Comparison of ENCODE assay signal across 1 cellular context in the genomic region with DNA sequence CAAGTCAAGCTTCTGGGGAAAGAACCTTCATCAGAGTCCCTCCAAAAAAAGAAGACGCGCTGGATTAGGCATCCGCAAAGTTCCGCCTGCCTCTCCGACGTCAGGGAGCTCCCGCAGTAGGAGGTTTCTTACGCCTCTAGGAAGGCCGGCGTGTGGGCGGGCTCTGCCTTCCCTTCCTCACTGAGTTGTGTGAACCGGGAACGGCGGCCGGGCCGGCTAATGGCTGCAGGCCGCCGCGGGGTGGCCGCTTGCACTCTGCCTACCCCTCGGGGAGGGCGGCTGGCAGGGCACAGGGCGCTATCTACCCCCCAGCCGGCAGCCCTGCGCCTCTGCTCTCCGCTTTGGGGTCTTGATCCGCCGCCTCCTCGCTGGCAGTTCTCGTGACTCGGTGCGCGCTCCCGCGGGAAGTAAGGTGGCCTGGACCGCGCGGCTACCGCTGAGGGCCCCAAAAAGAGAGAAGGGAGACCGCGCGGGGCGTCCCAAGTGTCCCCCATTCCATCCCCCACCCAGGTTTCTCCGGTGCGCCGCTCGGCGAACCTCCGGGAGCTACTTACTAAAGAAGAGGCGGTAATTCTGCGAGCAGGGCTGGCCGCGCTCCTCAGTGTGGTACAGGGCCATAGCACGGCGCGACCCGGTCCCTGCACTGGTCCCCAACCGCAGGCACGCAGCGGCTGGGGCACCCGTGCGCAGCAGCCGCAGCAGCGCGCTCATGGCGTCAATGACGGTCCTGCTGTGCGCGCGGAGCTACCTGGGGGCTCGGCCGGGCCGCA.
TF ChIP-seq lines count a peak whose summit lies in the region.

A gene (minus strand): TSS at position 723 of the 770 bp plus-strand sequence. CDS start 12 bp downstream, at position 711.

TF ChIP-seq in HepG2, 621 proteins besides CTCF, POLR2A, EP300 and RAD21 (continued from another document and continues in another):
- TF ChIP-seq, protein P1, sequence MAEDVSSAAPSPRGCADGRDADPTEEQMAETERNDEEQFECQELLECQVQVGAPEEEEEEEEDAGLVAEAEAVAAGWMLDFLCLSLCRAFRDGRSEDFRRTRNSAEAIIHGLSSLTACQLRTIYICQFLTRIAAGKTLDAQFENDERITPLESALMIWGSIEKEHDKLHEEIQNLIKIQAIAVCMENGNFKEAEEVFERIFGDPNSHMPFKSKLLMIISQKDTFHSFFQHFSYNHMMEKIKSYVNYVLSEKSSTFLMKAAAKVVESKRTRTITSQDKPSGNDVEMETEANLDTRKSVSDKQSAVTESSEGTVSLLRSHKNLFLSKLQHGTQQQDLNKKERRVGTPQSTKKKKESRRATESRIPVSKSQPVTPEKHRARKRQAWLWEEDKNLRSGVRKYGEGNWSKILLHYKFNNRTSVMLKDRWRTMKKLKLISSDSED (CRISPR knock-in tag; IDR thresholded peaks at IDR 0.05) = no peak
- 0 out of 2 replicates have a peak, but pooled peaks have one; percentile 88 for TF ChIP-seq ZNF747 (CRISPR knock-in tag; IDR thresholded peaks at IDR 0.05; ENCODE audit: borderline replicate concordance)
- TF ChIP-seq, protein P2, sequence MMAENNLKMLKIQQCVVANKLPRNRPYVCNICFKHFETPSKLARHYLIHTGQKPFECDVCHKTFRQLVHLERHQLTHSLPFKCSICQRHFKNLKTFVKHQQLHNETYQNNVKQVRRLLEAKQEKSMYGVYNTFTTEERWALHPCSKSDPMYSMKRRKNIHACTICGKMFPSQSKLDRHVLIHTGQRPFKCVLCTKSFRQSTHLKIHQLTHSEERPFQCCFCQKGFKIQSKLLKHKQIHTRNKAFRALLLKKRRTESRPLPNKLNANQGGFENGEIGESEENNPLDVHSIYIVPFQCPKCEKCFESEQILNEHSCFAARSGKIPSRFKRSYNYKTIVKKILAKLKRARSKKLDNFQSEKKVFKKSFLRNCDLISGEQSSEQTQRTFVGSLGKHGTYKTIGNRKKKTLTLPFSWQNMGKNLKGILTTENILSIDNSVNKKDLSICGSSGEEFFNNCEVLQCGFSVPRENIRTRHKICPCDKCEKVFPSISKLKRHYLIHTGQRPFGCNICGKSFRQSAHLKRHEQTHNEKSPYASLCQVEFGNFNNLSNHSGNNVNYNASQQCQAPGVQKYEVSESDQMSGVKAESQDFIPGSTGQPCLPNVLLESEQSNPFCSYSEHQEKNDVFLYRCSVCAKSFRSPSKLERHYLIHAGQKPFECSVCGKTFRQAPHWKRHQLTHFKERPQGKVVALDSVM (CRISPR knock-in tag; IDR thresholded peaks at IDR 0.05) = peak; percentile 37; the same call in 1 of the 2 replicates
- no peak for TF ChIP-seq NFIB (CRISPR knock-in tag; IDR thresholded peaks at IDR 0.05; ENCODE audit: borderline replicate concordance)
- TF ChIP-seq AGO2 (optimal IDR thresholded peaks at IDR 0.05; ENCODE audit: low read depth, low read length) = peak; percentile 91
- TF ChIP-seq ZFP82 (CRISPR knock-in tag; IDR thresholded peaks at IDR 0.05; ENCODE audit: borderline replicate concordance) = peak; percentile 77; the same call in 1 of the 2 replicates
- TF ChIP-seq, protein P3, sequence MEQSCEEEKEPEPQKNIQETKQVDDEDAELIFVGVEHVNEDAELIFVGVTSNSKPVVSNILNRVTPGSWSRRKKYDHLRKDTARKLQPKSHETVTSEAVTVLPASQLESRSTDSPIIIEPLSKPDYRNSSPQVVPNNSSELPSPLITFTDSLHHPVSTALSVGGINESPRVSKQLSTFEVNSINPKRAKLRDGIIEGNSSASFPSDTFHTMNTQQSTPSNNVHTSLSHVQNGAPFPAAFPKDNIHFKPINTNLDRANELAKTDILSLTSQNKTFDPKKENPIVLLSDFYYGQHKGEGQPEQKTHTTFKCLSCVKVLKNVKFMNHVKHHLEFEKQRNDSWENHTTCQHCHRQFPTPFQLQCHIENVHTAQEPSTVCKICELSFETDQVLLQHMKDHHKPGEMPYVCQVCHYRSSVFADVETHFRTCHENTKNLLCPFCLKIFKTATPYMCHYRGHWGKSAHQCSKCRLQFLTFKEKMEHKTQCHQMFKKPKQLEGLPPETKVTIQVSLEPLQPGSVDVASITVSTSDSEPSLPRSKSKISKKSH (CRISPR knock-in tag; IDR thresholded peaks at IDR 0.05; ENCODE audit: borderline replicate concordance) = peak; percentile 59; the same call in 1 of the 2 replicates
- no peak for TF ChIP-seq CENPX (CRISPR knock-in tag; IDR thresholded peaks at IDR 0.05)
- TF ChIP-seq, protein P4, sequence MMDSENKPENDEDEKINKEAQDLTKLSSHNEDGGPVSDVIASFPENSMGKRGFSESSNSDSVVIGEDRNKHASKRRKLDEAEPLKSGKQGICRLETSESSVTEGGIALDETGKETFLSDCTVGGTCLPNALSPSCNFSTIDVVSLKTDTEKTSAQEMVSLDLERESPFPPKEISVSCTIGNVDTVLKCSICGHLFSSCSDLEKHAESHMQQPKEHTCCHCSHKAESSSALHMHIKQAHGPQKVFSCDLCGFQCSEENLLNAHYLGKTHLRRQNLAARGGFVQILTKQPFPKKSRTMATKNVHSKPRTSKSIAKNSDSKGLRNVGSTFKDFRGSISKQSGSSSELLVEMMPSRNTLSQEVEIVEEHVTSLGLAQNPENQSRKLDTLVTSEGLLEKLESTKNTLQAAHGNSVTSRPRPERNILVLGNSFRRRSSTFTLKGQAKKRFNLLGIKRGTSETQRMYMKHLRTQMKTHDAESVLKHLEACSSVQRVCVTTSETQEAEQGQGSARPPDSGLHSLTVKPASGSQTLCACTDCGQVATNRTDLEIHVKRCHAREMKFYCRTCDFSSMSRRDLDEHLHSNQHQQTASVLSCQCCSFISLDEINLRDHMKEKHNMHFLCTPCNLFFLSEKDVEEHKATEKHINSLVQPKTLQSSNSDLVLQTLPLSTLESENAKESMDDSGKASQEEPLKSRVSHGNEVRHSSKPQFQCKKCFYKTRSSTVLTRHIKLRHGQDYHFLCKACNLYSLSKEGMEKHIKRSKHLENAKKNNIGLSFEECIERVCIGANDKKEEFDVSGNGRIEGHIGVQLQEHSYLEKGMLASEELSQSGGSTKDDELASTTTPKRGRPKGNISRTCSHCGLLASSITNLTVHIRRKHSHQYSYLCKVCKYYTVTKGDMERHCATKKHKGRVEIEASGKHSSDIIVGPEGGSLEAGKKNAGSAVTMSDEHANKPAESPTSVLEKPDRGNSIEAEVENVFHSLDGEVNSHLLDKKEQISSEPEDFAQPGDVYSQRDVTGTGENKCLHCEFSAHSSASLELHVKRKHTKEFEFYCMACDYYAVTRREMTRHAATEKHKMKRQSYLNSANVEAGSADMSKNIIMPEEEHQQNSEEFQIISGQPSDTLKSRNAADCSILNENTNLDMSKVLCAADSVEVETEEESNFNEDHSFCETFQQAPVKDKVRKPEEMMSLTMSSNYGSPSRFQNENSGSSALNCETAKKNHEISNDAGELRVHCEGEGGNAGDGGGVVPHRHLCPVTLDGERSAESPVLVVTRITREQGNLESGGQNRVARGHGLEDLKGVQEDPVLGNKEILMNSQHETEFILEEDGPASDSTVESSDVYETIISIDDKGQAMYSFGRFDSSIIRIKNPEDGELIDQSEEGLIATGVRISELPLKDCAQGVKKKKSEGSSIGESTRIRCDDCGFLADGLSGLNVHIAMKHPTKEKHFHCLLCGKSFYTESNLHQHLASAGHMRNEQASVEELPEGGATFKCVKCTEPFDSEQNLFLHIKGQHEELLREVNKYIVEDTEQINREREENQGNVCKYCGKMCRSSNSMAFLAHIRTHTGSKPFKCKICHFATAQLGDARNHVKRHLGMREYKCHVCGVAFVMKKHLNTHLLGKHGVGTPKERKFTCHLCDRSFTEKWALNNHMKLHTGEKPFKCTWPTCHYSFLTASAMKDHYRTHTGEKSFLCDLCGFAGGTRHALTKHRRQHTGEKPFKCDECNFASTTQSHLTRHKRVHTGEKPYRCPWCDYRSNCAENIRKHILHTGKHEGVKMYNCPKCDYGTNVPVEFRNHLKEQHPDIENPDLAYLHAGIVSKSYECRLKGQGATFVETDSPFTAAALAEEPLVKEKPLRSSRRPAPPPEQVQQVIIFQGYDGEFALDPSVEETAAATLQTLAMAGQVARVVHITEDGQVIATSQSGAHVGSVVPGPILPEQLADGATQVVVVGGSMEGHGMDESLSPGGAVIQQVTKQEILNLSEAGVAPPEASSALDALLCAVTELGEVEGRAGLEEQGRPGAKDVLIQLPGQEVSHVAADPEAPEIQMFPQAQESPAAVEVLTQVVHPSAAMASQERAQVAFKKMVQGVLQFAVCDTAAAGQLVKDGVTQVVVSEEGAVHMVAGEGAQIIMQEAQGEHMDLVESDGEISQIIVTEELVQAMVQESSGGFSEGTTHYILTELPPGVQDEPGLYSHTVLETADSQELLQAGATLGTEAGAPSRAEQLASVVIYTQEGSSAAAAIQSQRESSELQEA (CRISPR knock-in tag; IDR thresholded peaks at IDR 0.05; ENCODE audit: not compliant biosample characterization) = peak; percentile 82
- TF ChIP-seq PAWR (CRISPR knock-in tag; IDR thresholded peaks at IDR 0.05; ENCODE audit: borderline replicate concordance) = no peak
- TF ChIP-seq PCBP2 (optimal IDR thresholded peaks at IDR 0.05; ENCODE audit: low read depth, low read length, poor library complexity, severe bottlenecking) = no peak
- no peak for TF ChIP-seq ZBTB7A (CRISPR knock-in tag; IDR thresholded peaks at IDR 0.05)
- no peak for TF ChIP-seq ZNF34 (CRISPR knock-in tag; IDR thresholded peaks at IDR 0.05; ENCODE audit: borderline replicate concordance)
- peak; percentile 36; the same call in 1 of the 2 replicates for TF ChIP-seq CEBPG (CRISPR knock-in tag; IDR thresholded peaks at IDR 0.05)
- TF ChIP-seq ZBTB8A (CRISPR knock-in tag; IDR thresholded peaks at IDR 0.05; ENCODE audit: borderline replicate concordance, low read depth) = no peak; the same call in 1 of the 2 replicates
- no peak for TF ChIP-seq NR3C1 (CRISPR knock-in tag; IDR thresholded peaks at IDR 0.05)
- TF ChIP-seq, protein P5, sequence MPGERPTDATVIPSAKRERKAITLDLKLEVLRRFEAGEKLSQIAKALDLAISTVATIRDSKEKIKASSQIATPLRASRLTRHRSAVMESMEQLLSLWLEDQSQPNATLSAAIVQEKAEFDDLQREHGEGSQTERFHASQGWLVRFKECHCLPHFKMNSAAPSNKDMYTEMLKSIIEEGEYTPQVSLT (CRISPR knock-in tag; IDR thresholded peaks at IDR 0.05; ENCODE audit: borderline replicate concordance, low read depth) = peak; percentile 73; the same call in 1 of the 2 replicates
- TF ChIP-seq, protein P6, sequence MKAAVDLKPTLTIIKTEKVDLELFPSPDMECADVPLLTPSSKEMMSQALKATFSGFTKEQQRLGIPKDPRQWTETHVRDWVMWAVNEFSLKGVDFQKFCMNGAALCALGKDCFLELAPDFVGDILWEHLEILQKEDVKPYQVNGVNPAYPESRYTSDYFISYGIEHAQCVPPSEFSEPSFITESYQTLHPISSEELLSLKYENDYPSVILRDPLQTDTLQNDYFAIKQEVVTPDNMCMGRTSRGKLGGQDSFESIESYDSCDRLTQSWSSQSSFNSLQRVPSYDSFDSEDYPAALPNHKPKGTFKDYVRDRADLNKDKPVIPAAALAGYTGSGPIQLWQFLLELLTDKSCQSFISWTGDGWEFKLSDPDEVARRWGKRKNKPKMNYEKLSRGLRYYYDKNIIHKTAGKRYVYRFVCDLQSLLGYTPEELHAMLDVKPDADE (CRISPR knock-in tag; IDR thresholded peaks at IDR 0.05) = no peak
- no peak for TF ChIP-seq XBP1 (CRISPR knock-in tag; IDR thresholded peaks at IDR 0.05)
- TF ChIP-seq ELF4 (CRISPR knock-in tag; IDR thresholded peaks at IDR 0.05; ENCODE audit: borderline replicate concordance) = no peak
- TF ChIP-seq, protein P7, sequence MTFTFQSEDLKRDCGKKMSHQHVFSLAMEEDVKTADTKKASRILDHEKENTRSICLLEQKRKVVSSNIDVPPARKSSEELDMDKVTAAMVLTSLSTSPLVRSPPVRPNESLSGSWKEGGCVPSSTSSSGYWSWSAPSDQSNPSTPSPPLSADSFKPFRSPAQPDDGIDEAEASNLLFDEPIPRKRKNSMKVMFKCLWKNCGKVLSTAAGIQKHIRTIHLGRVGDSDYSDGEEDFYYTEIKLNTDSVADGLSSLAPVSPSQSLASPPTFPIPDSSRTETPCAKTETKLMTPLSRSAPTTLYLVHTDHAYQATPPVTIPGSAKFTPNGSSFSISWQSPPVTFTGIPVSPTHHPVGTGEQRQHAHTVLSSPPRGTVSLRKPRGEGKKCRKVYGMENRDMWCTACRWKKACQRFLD (CRISPR knock-in tag; IDR thresholded peaks at IDR 0.05; ENCODE audit: borderline replicate concordance) = peak; percentile 34; the same call in 1 of the 2 replicates
- TF ChIP-seq, protein P8, sequence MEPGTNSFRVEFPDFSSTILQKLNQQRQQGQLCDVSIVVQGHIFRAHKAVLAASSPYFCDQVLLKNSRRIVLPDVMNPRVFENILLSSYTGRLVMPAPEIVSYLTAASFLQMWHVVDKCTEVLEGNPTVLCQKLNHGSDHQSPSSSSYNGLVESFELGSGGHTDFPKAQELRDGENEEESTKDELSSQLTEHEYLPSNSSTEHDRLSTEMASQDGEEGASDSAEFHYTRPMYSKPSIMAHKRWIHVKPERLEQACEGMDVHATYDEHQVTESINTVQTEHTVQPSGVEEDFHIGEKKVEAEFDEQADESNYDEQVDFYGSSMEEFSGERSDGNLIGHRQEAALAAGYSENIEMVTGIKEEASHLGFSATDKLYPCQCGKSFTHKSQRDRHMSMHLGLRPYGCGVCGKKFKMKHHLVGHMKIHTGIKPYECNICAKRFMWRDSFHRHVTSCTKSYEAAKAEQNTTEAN (CRISPR knock-in tag; conservative IDR thresholded peaks at IDR 0.05) = peak; percentile 61
- TF ChIP-seq SALL2 (CRISPR knock-in tag; IDR thresholded peaks at IDR 0.05) = peak; percentile 82
- TF ChIP-seq, protein P9, sequence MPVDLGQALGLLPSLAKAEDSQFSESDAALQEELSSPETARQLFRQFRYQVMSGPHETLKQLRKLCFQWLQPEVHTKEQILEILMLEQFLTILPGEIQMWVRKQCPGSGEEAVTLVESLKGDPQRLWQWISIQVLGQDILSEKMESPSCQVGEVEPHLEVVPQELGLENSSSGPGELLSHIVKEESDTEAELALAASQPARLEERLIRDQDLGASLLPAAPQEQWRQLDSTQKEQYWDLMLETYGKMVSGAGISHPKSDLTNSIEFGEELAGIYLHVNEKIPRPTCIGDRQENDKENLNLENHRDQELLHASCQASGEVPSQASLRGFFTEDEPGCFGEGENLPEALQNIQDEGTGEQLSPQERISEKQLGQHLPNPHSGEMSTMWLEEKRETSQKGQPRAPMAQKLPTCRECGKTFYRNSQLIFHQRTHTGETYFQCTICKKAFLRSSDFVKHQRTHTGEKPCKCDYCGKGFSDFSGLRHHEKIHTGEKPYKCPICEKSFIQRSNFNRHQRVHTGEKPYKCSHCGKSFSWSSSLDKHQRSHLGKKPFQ (CRISPR knock-in tag; IDR thresholded peaks at IDR 0.05; ENCODE audit: insufficient replicate concordance) = peak; percentile 79
- peak; percentile 81 for TF ChIP-seq MED1 (CRISPR knock-in tag; IDR thresholded peaks at IDR 0.05)
- TF ChIP-seq KAT8 (CRISPR knock-in tag; IDR thresholded peaks at IDR 0.05) = peak; percentile 82
- no peak for TF ChIP-seq RARG (CRISPR knock-in tag; IDR thresholded peaks at IDR 0.05; ENCODE audit: low read depth)
- peak; percentile 77; the same call in 1 of the 2 replicates for TF ChIP-seq YEATS2 (CRISPR knock-in tag; IDR thresholded peaks at IDR 0.05; ENCODE audit: borderline replicate concordance)
- no peak for TF ChIP-seq MAFF (IDR thresholded peaks at IDR 0.05; ENCODE audit: low read depth, low read length)
- TF ChIP-seq MTF1 (CRISPR knock-in tag; IDR thresholded peaks at IDR 0.05) = no peak
- no peak for TF ChIP-seq ZNF446 (CRISPR knock-in tag; IDR thresholded peaks at IDR 0.05)
